In the genomic region with DNA sequence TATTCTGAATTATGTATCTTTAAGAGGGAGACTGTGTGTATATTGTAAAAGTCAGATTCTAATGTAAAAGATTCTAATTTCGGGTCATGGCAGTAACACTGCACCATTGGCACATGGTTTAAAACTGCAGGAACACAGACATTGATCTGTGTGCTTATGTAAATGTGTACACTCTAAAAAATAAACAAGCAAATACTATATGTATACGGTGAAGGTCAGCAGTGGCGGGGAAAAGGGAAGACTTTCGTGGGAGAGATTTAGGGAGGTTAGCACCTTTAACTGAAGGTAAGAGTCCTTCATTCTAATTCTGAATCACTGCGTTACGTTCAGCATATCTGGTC, we compare ENCODE assay signal across 13 cellular contexts.
A peak's percentile ranks its signal among the peaks of the same experiment; 100 is the strongest.
DNase-seq lines count a peak whose midpoint lies in the region; ATAC-seq, FAIRE-seq and TF ChIP-seq lines count a peak whose summit lies in the region.
"Had no signal": no experiment of that assay in that cellular context is flagged by ENCODE, and none has a peak within 500 bp of the region (broad histone marks: within the 10 kb centered on the region; RNA-seq: fewer than 3 reads in every experiment).

No MANE protein-coding gene starts in this region.

- no peaks in the 10 kb centered on the region for H3K9me3 ChIP-seq in SK-N-MC (ENCODE audit: low read depth, low read length)
- H3K9me3 ChIP-seq in keratinocyte (ENCODE audit: control insufficient read depth, low read depth, low read length): no peaks in the 10 kb centered on the region
- H3K9me3 ChIP-seq in skeletal muscle satellite cell (replicated peaks; ENCODE audit: low read length): no peaks in the 10 kb centered on the region

- H3K27ac ChIP-seq in SK-N-MC (peak overlapping the region; percentile 42; the same call in 1 of the 2 replicates), keratinocyte (ENCODE audit: control insufficient read depth, insufficient read depth, low read length) (no peak overlapping the region), substantia nigra (ENCODE audit: low read depth, low read length, poor library complexity, severe bottlenecking) (no peak overlapping the region)

- H3K9ac ChIP-seq in SK-N-MC (ENCODE audit: insufficient read length) (peak overlapping the region; percentile 40), keratinocyte (ENCODE audit: control insufficient read depth, extremely low read depth, insufficient read depth, low read length) (no peak overlapping the region), skeletal muscle satellite cell (ENCODE audit: low read depth, low read length) (no peak overlapping the region)

- H3K27me3 ChIP-seq in keratinocyte (ENCODE audit: control insufficient read depth, extremely low read depth, insufficient read depth, low read length) (no peaks in the 10 kb centered on the region), skeletal muscle satellite cell (ENCODE audit: control insufficient read depth, insufficient read depth, low read length) (no peaks in the 10 kb centered on the region)

- H3K36me3 Mint-ChIP-seq in natural killer cell treated with Interleukin-12 subunit alpha and Interleukin-12 subunit beta and Interleukin-15 and Interleukin-18, amount 100 ng/mL, for 72 hours: no peaks in the 10 kb centered on the region
- H3K36me3 Mint-ChIP-seq: activated naive CD8-positive, alpha-beta T cell; CD8-positive, alpha-beta T cell had no signal

- H3K27me3 Mint-ChIP-seq in natural killer cell treated with Interleukin-12 subunit alpha and Interleukin-12 subunit beta and Interleukin-15 and Interleukin-18, amount 100 ng/mL, for 72 hours: peaks cover 0 to 7% of the 10 kb centered on the region in 2 donors
- H3K27me3 Mint-ChIP-seq: activated CD4-positive, alpha-beta T cell treated with anti-CD3 and anti-CD28 coated beads for 36 hours had no signal

- peak overlapping the region; percentile 76 for H2AFZ ChIP-seq in keratinocyte (ENCODE audit: control insufficient read depth, low read length)

- TF ChIP-seq CTCF in keratinocyte (optimal IDR thresholded peaks at IDR 0.05 in 1 of 3, IDR thresholded peaks at IDR 0.05 in 1 of 3, conservative IDR thresholded peaks at IDR 0.05 in 1 of 3; ENCODE audit: extremely low read depth in 1 of 3, insufficient read depth in 2 of 3, low read length in 3 of 3): no peak

- no peaks in the 10 kb centered on the region for H4K20me1 ChIP-seq in keratinocyte (ENCODE audit: control insufficient read depth, extremely low read depth, insufficient read depth, low read length)

- dilution Hi-C loops in keratinocyte (cut with MboI; ENCODE audit: extremely low pct_ligation_motif_present, low sequenced_read_pairs): no loop called here

- no peak for FAIRE-seq in keratinocyte (lab: Jason Lieb, UNC)
- FAIRE-seq in GM12892 (lab: Jason Lieb, UNC): no peak

- no peak for TF ChIP-seq POLR2A in GM12892 (IDR thresholded peaks at IDR 0.05; ENCODE audit: low read depth, low read length)

- H3K4me3 Mint-ChIP-seq in natural killer cell treated with Interleukin-12 subunit alpha and Interleukin-12 subunit beta and Interleukin-15 and Interleukin-18, amount 100 ng/mL, for 72 hours: no peak overlapping the region
- H3K4me3 Mint-ChIP-seq: activated naive CD8-positive, alpha-beta T cell; CD8-positive, alpha-beta T cell had no signal

- intact Hi-C loops in left colon (cut with DNase I, micrococcal nuclease): no loop called here

- no peaks in the 10 kb centered on the region for H3K9me3 Mint-ChIP-seq in natural killer cell treated with Interleukin-12 subunit alpha and Interleukin-12 subunit beta and Interleukin-15 and Interleukin-18, amount 100 ng/mL, for 72 hours

- H3K4me1 Mint-ChIP-seq in natural killer cell treated with Interleukin-12 subunit alpha and Interleukin-12 subunit beta and Interleukin-15 and Interleukin-18, amount 100 ng/mL, for 72 hours (ENCODE audit: low read depth in 2 of 2): peaks cover 7 to 11% of the 10 kb centered on the region in 2 donors

- peak; percentile 16 for DNase-seq in DMS53 treated with DMSO at 0.1 percent for 48 hours (lab: John Stamatoyannopoulos, UW; ENCODE audit: unreplicated experiment)
- no peak for DNase-seq in SK-N-MC (ENCODE audit: low read depth, low spot score)
- no peak for DNase-seq in keratinocyte (ENCODE audit: low read depth, low spot score)
- DNase-seq in natural killer cell treated with Interleukin-12 subunit alpha and Interleukin-12 subunit beta and Interleukin-15 and Interleukin-18, amount 100 ng/mL, for 72 hours (ENCODE audit: low spot score): no peak
- DNase-seq in left colon: no peak
- no peak for DNase-seq in substantia nigra (lab: John Stamatoyannopoulos, UW)
- DNase-seq in GM12892 (ENCODE audit: insufficient read length): no peak
- DNase-seq: effector CD8-positive, alpha-beta T cell; NCI-H2029 had no signal

- H3K36me3 ChIP-seq in SK-N-MC (ENCODE audit: insufficient read depth, low read length) (no peaks in the 10 kb centered on the region), keratinocyte (ENCODE audit: control insufficient read depth in 2 of 2, extremely low read depth in 1 of 2, insufficient read depth in 2 of 2, low read length in 2 of 2) (no peaks in the 10 kb centered on the region), skeletal muscle satellite cell (ENCODE audit: insufficient read depth, low read length) (no peaks in the 10 kb centered on the region)

- H3K4me1 ChIP-seq in keratinocyte (ENCODE audit: control insufficient read depth, extremely low read depth, insufficient read depth, low read length) (peaks cover 7% of the 10 kb centered on the region), skeletal muscle satellite cell (ENCODE audit: control insufficient read depth, insufficient read depth, low read length) (peaks cover 9% of the 10 kb centered on the region)

- ATAC-seq in natural killer cell treated with Interleukin-12 subunit alpha and Interleukin-12 subunit beta and Interleukin-15 and Interleukin-18, amount 100 ng/mL, for 72 hours: no peak
- ATAC-seq in left colon: no peak
- ATAC-seq: CD8-positive, alpha-beta T cell had no signal

- peak overlapping the region; percentile 86 for H3K4me2 ChIP-seq in keratinocyte (ENCODE audit: control insufficient read depth, extremely low read depth, insufficient read depth, low read depth, low read length)
- H3K4me2 ChIP-seq in skeletal muscle satellite cell (ENCODE audit: low read length): peak overlapping the region; percentile 91

- H3K4me3 ChIP-seq in SK-N-MC: no peak overlapping the region
- H3K4me3 ChIP-seq in keratinocyte (ENCODE audit: control insufficient read depth in 2 of 3, extremely low read depth in 1 of 3, insufficient read depth in 2 of 3, low read depth in 1 of 3, low read length in 3 of 3): no peak overlapping the region
- H3K4me3 ChIP-seq in skeletal muscle satellite cell (ENCODE audit: low read length): peak overlapping the region; percentile 70

- H3K9me1 ChIP-seq in keratinocyte (ENCODE audit: control insufficient read depth, extremely low read depth, insufficient read depth, low read length): no peaks in the 10 kb centered on the region

- no peaks in the 10 kb centered on the region for H3K79me2 ChIP-seq in keratinocyte (ENCODE audit: control insufficient read depth, insufficient read depth, low read length)

- H3K27ac Mint-ChIP-seq in natural killer cell treated with Interleukin-12 subunit alpha and Interleukin-12 subunit beta and Interleukin-15 and Interleukin-18, amount 100 ng/mL, for 72 hours: no peak overlapping the region
- H3K27ac Mint-ChIP-seq: activated CD4-positive, alpha-beta T cell treated with anti-CD3 and anti-CD28 coated beads for 36 hours; activated naive CD8-positive, alpha-beta T cell; CD8-positive, alpha-beta T cell had no signal
